8 cellular contexts compared by ENCODE assay signal in genomic region chr1:181936768-181937581, GRCh38.
DNase-seq lines count a peak whose midpoint lies in the region; ATAC-seq lines count a peak whose summit lies in the region.

No MANE protein-coding gene starts in this region.

- no peaks in the 10 kb centered on the region for H3K36me3 Mint-ChIP-seq in activated CD8-positive, alpha-beta T cell treated with anti-CD3 and anti-CD28 coated beads, Interleukin-2, amount 10 ng/mL, durations not matched to agents 7 days and 5 days (ENCODE audit: low read depth)

- H3K27ac Mint-ChIP-seq in activated CD8-positive, alpha-beta T cell treated with anti-CD3 and anti-CD28 coated beads, Interleukin-2, amount 10 ng/mL, durations not matched to agents 7 days and 5 days: no peak overlapping the region

- no peaks in the 10 kb centered on the region for H3K27me3 Mint-ChIP-seq in activated CD8-positive, alpha-beta T cell treated with anti-CD3 and anti-CD28 coated beads, Interleukin-2, amount 10 ng/mL, durations not matched to agents 7 days and 5 days (ENCODE audit: low read depth)

- DNase-seq in GDM1 (lab: John Stamatoyannopoulos, UW): peak; percentile 41
- DNase-seq in NCI-H510A treated with DMSO at 0.1 percent for 48 hours (lab: John Stamatoyannopoulos, UW): peak; percentile 93
- DNase-seq in activated CD8-positive, alpha-beta T cell treated with anti-CD3 and anti-CD28 coated beads, Interleukin-2, amount 10 ng/mL, durations not matched to agents 7 days and 5 days: peak; percentile 66
- peak; percentile 11 for DNase-seq in foreskin melanocyte
- DNase-seq in renal cortical epithelial cell (ENCODE audit: low read depth): peak; percentile 65
- DNase-seq in KG1 (lab: John Stamatoyannopoulos, UW): no peak

- ATAC-seq in GM21515 (IDR thresholded peaks at IDR 0.05; ENCODE audit: unreplicated experiment) (peak; percentile 87), HG03571 (IDR thresholded peaks at IDR 0.05; ENCODE audit: unreplicated experiment) (peak; percentile 89)
- peak; percentile 76 for ATAC-seq in activated CD8-positive, alpha-beta T cell treated with anti-CD3 and anti-CD28 coated beads, Interleukin-2, amount 10 ng/mL, durations not matched to agents 7 days and 5 days

- POLR2A ChIA-PET in activated CD8-positive, alpha-beta T cell treated with anti-CD3 and anti-CD28 coated beads, Interleukin-2, amount 10 ng/mL, durations not matched to agents 7 days and 5 days (lab: Charles Lee): no interaction called here

- no peak overlapping the region for H3K4me3 Mint-ChIP-seq in activated CD8-positive, alpha-beta T cell treated with anti-CD3 and anti-CD28 coated beads, Interleukin-2, amount 10 ng/mL, durations not matched to agents 7 days and 5 days

- H3K9me3 Mint-ChIP-seq in activated CD8-positive, alpha-beta T cell treated with anti-CD3 and anti-CD28 coated beads, Interleukin-2, amount 10 ng/mL, durations not matched to agents 7 days and 5 days (ENCODE audit: insufficient read depth): no peaks in the 10 kb centered on the region

- CTCF ChIA-PET in activated CD8-positive, alpha-beta T cell treated with anti-CD3 and anti-CD28 coated beads, Interleukin-2, amount 10 ng/mL, durations not matched to agents 7 days and 5 days (lab: Charles Lee): interaction anchor here (0.8 to 5.1 kb wide), 17 partner anchors 9 to 541 kb away, joined by 3 to 45 read pairs (median 4); partner anchors contain the start of gene CACNA1E

- no peaks in the 10 kb centered on the region for H3K4me1 Mint-ChIP-seq in activated CD8-positive, alpha-beta T cell treated with anti-CD3 and anti-CD28 coated beads, Interleukin-2, amount 10 ng/mL, durations not matched to agents 7 days and 5 days (ENCODE audit: low read depth)
